21 cellular contexts compared by ENCODE assay signal in the genomic region with DNA sequence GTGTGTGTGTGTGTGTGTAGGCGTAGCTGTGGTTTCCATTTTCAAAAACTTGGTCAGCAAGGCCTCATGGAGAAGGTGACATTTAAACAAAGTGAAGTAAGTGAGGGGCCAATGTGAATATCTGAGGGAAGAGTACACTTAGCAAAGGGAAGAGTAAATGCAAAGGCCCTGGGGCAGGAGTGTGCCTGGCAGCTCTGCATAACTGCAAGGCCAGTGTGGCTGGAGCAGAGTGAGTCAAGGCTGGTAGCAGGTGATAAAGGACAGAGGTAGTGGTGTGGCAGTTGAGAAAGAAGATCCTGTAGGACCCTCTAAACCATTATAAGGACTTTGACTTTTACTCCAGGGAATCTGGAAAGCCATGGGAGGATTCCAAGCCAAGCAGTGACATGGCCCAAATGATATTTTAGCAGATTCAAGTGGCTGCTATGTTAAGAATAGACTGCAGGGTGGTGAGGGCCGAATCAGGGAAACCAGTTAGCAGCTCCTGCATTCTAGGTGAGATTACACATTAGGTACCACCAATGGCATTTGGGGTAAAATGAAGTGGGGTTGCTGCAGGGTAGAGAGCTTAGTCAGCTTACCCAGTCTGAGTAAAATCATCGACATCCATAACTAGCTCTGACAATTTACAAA. TPM values are rescaled to one million over a fixed set of nuclear protein-coding genes. Genes with fewer than 3 reads are reported as not detected.
DNase-seq lines count a peak whose midpoint lies in the region; ATAC-seq and TF ChIP-seq lines count a peak whose summit lies in the region.
"Had no signal": no experiment of that assay in that cellular context is flagged by ENCODE, and none has a peak within 500 bp of the region (broad histone marks: within the 10 kb centered on the region; RNA-seq: fewer than 3 reads in every experiment).

No MANE protein-coding gene starts in this region.

- peaks cover 2% of the 10 kb centered on the region for H3K27me3 Mint-ChIP-seq in activated naive CD8-positive, alpha-beta T cell treated with anti-CD3 and anti-CD28 coated beads, Interleukin-2, amount 50 U/mL, for 24 hours
- H3K27me3 Mint-ChIP-seq in activated naive CD8-positive, alpha-beta T cell treated with anti-CD3 and anti-CD28 coated beads for 36 hours, result peaks cover 3% of the 10 kb centered on the region
- H3K27me3 Mint-ChIP-seq: memory B cell had no signal

- H3K4me1 ChIP-seq in esophagus squamous epithelium (peaks cover 0 to 9% (median 3%) of the 10 kb centered on the region in 3 donors), muscle layer of duodenum (ENCODE audit: control insufficient read depth in 1 of 2, insufficient read depth in 2 of 2, low read length in 2 of 2) (peaks cover 3 to 4% of the 10 kb centered on the region in 2 donors), vagina (peaks cover 5% of the 10 kb centered on the region), Peyer's patch (peaks cover 0 to 3% (median 0%) of the 10 kb centered on the region in 4 donors)

- H3K27ac ChIP-seq in esophagus squamous epithelium (peak overlapping the region in 3 of 4 donors; percentile 57 to 81 (median 67)), muscle layer of duodenum (ENCODE audit: low read length) (peak overlapping the region; percentile 74), vagina (peak overlapping the region; percentile 8), Peyer's patch (peak overlapping the region in 1 of 4 donors; percentile 74)
- H3K27ac ChIP-seq: BLaER1 treated with 17β-estradiol and CSF1 and Interleukin-3, amounts not matched to agents 10 nM and 100 nM had no signal

- no peak overlapping the region for H3K27ac Mint-ChIP-seq in activated naive CD8-positive, alpha-beta T cell treated with anti-CD3 and anti-CD28 coated beads, Interleukin-2, amount 50 U/mL, for 24 hours
- H3K27ac Mint-ChIP-seq in activated naive CD8-positive, alpha-beta T cell treated with anti-CD3 and anti-CD28 coated beads for 36 hours, result no peak overlapping the region
- H3K27ac Mint-ChIP-seq: HFFc6; memory B cell; natural killer cell treated with Interleukin-12 subunit alpha and Interleukin-12 subunit beta and Interleukin-15 and Interleukin-18, amount 100 ng/mL, for 72 hours had no signal

- DNase-seq in activated naive CD8-positive, alpha-beta T cell treated with anti-CD3 and anti-CD28 coated beads, Interleukin-2, amount 50 U/mL, for 24 hours, result no peak
- DNase-seq in activated naive CD8-positive, alpha-beta T cell treated with anti-CD3 and anti-CD28 coated beads for 36 hours, result no peak
- DNase-seq in esophagus squamous epithelium (lab: John Stamatoyannopoulos, UW) (no peak), vagina (ENCODE audit: extremely low spot score in 2 of 2) (no peak), Peyer's patch (no peak), GDM1 (lab: John Stamatoyannopoulos, UW) (no peak)
- no peak for DNase-seq in stimulated activated CD4-positive, alpha-beta T cell treated with anti-CD3 and anti-CD28 coated beads, Interleukin-2, amount 100 ng/mL, for 24 hours
- DNase-seq: ACHN; activated effector memory CD4-positive, alpha-beta T cell treated with Interleukin-2 at 50 U/mL for 16 hours; Calu3; central memory CD4-positive, alpha-beta T cell; gastrocnemius medialis; HFFc6; NCI-H2171; NCI-H526 treated with DMSO at 0.1 percent for 48 hours; spleen had no signal

- H3K27me3 ChIP-seq in esophagus squamous epithelium, result no peaks in the 10 kb centered on the region
- no peaks in the 10 kb centered on the region for H3K27me3 ChIP-seq in muscle layer of duodenum (ENCODE audit: low read depth, low read length)
- no peaks in the 10 kb centered on the region for H3K27me3 ChIP-seq in vagina
- H3K27me3 ChIP-seq in Peyer's patch, result no peaks in the 10 kb centered on the region
- H3K27me3 ChIP-seq: gastrocnemius medialis, spleen had no signal

- TF ChIP-seq POLR2A in esophagus squamous epithelium (IDR thresholded peaks at IDR 0.05), result no peak
- no peak for TF ChIP-seq POLR2A in vagina (IDR thresholded peaks at IDR 0.05)
- no peak for TF ChIP-seq POLR2A in Peyer's patch (IDR thresholded peaks at IDR 0.05)

- peak overlapping the region; percentile 7 for H3K4me3 Mint-ChIP-seq in activated naive CD8-positive, alpha-beta T cell treated with anti-CD3 and anti-CD28 coated beads, Interleukin-2, amount 50 U/mL, for 24 hours
- no peak overlapping the region for H3K4me3 Mint-ChIP-seq in activated naive CD8-positive, alpha-beta T cell treated with anti-CD3 and anti-CD28 coated beads for 36 hours
- H3K4me3 Mint-ChIP-seq: HFFc6; memory B cell; natural killer cell treated with Interleukin-12 subunit alpha and Interleukin-12 subunit beta and Interleukin-15 and Interleukin-18, amount 100 ng/mL, for 72 hours had no signal

- ATAC-seq in activated naive CD8-positive, alpha-beta T cell treated with anti-CD3 and anti-CD28 coated beads, Interleukin-2, amount 50 U/mL, for 24 hours, result peak; percentile 51
- ATAC-seq: gastrocnemius medialis; HepG2; natural killer cell treated with Interleukin-12 subunit alpha and Interleukin-12 subunit beta and Interleukin-15 and Interleukin-18, amount 100 ng/mL, for 72 hours had no signal

- no peaks in the 10 kb centered on the region for H3K9me3 Mint-ChIP-seq in activated naive CD8-positive, alpha-beta T cell treated with anti-CD3 and anti-CD28 coated beads, Interleukin-2, amount 50 U/mL, for 24 hours
- no peaks in the 10 kb centered on the region for H3K9me3 Mint-ChIP-seq in activated naive CD8-positive, alpha-beta T cell treated with anti-CD3 and anti-CD28 coated beads for 36 hours
- H3K9me3 Mint-ChIP-seq: HFFc6; memory B cell; natural killer cell treated with Interleukin-12 subunit alpha and Interleukin-12 subunit beta and Interleukin-15 and Interleukin-18, amount 100 ng/mL, for 72 hours had no signal

- H3K4me3 ChIP-seq in esophagus squamous epithelium (no peak overlapping the region), muscle layer of duodenum (ENCODE audit: low read depth in 1 of 2, low read length in 2 of 2) (no peak overlapping the region), vagina (no peak overlapping the region), Peyer's patch (no peak overlapping the region)
- H3K4me3 ChIP-seq: BLaER1 treated with 17β-estradiol and CSF1 and Interleukin-3, amounts not matched to agents 10 nM and 100 nM; gastrocnemius medialis; spleen had no signal

- WGBS in esophagus squamous epithelium, 2 donors, result 76 to 78% methylated on average over 3 of the region's 3 CpGs

- H3K9me3 ChIP-seq in esophagus squamous epithelium (no peaks in the 10 kb centered on the region), muscle layer of duodenum (ENCODE audit: control insufficient read depth in 1 of 2, low read length in 2 of 2) (no peaks in the 10 kb centered on the region), vagina (no peaks in the 10 kb centered on the region), Peyer's patch (no peaks in the 10 kb centered on the region)
- H3K9me3 ChIP-seq: BLaER1 treated with 17β-estradiol and CSF1 and Interleukin-3, amounts not matched to agents 10 nM and 100 nM; gastrocnemius medialis; spleen had no signal

- intact Hi-C loops in esophagus squamous epithelium (cut with DNase I) (no loop called here), vagina (cut with DNase I) (no loop called here)

- H3K36me3 Mint-ChIP-seq in activated naive CD8-positive, alpha-beta T cell treated with anti-CD3 and anti-CD28 coated beads, Interleukin-2, amount 50 U/mL, for 24 hours (ENCODE audit: low read depth), result no peaks in the 10 kb centered on the region
- no peaks in the 10 kb centered on the region for H3K36me3 Mint-ChIP-seq in activated naive CD8-positive, alpha-beta T cell treated with anti-CD3 and anti-CD28 coated beads for 36 hours
- H3K36me3 Mint-ChIP-seq: memory B cell; natural killer cell treated with Interleukin-12 subunit alpha and Interleukin-12 subunit beta and Interleukin-15 and Interleukin-18, amount 100 ng/mL, for 72 hours had no signal

- peaks cover 21% of the 10 kb centered on the region for H3K4me1 Mint-ChIP-seq in activated naive CD8-positive, alpha-beta T cell treated with anti-CD3 and anti-CD28 coated beads, Interleukin-2, amount 50 U/mL, for 24 hours
- peaks cover 12% of the 10 kb centered on the region for H3K4me1 Mint-ChIP-seq in activated naive CD8-positive, alpha-beta T cell treated with anti-CD3 and anti-CD28 coated beads for 36 hours

- no peaks in the 10 kb centered on the region for H3K36me3 ChIP-seq in esophagus squamous epithelium
- no peaks in the 10 kb centered on the region for H3K36me3 ChIP-seq in muscle layer of duodenum (ENCODE audit: control insufficient read depth in 1 of 2, insufficient read depth in 2 of 2, low read length in 2 of 2)
- H3K36me3 ChIP-seq in vagina, result no peaks in the 10 kb centered on the region
- H3K36me3 ChIP-seq in Peyer's patch, result no peaks in the 10 kb centered on the region
- H3K36me3 ChIP-seq: BLaER1 treated with 17β-estradiol and CSF1 and Interleukin-3, amounts not matched to agents 10 nM and 100 nM; gastrocnemius medialis; spleen had no signal

- TF ChIP-seq CTCF in esophagus squamous epithelium (IDR thresholded peaks at IDR 0.05) (no peak), vagina (IDR thresholded peaks at IDR 0.05) (no peak), Peyer's patch (IDR thresholded peaks at IDR 0.05) (no peak)

RNA-seq across cellular contexts. Expression of gene TBC1D1, which starts 5.9 kb away (rescaled TPM):
- total RNA-seq in activated naive CD8-positive, alpha-beta T cell treated with anti-CD3 and anti-CD28 coated beads for 36 hours, result 10 to 100 TPM; 79.6 to 80.3 TPM
- total RNA-seq in esophagus squamous epithelium, result 10 to 100 TPM in 3 of 4 donors, 1 to 10 TPM in 1; 6.9 to 44.6 (median 25.6) TPM
- total RNA-seq in vagina, result 96.0 TPM
- total RNA-seq in Peyer's patch, result 100 to 1,000 TPM in 2 of 4 donors, 10 to 100 TPM in 2; 66.2 to 120 (median 87.9) TPM

RNA-seq across cellular contexts. Expression of gene PGM2, which starts 58.5 kb away (rescaled TPM):
- 10 to 100 TPM; 75.7 to 78.7 TPM for total RNA-seq in activated naive CD8-positive, alpha-beta T cell treated with anti-CD3 and anti-CD28 coated beads for 36 hours
- total RNA-seq in esophagus squamous epithelium (100 to 1,000 TPM in 2 of 4 donors, 10 to 100 TPM in 2; 65.6 to 127 (median 93.6) TPM), vagina (30.2 TPM), Peyer's patch (10 to 100 TPM; 11.3 to 27.2 (median 16.5) TPM)
